In the genomic region with DNA sequence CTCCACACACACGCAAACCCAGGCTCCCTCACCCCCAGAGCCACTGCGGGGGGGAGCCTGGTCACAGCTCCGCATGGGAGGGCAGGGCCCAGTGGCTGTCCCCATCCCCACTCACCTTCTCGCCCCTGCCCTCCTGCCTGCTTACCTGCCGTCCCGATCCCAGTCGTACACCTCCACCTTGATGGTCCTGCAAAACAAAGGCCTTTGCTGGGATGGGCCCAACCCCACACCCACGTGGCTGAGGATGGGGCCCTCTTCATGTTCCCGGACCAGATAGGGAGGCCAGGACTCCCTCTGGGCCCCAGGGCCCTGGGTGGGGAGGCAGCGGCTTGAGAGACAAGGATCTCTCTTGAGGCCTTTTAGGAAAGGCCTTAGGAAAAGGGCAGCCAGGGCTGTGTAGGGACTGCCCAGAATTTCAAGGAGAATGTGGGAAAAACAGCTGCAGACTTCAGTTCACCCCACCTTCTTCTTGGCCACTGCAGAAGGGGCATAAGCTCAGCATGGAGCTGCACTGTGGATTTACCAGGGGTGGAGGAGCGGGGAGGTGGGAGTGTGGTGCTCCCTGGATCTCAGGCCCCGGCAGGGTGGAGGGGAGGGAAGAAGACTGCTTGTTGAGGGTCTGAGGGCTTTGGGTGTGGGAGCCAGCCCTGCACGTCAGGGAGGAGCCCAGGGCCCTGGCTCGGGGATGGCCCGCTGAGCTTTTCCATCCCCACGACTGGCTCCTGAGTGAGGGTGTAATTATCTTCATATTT, we compare ENCODE assay signal across 1 cellular context.
TF ChIP-seq lines count a peak whose summit lies in the region.

No MANE protein-coding gene starts in this region.

TF ChIP-seq in K562, 482 proteins besides CTCF, POLR2A, EP300 and RAD21 (continued from another document):
- TF ChIP-seq, protein P1, sequence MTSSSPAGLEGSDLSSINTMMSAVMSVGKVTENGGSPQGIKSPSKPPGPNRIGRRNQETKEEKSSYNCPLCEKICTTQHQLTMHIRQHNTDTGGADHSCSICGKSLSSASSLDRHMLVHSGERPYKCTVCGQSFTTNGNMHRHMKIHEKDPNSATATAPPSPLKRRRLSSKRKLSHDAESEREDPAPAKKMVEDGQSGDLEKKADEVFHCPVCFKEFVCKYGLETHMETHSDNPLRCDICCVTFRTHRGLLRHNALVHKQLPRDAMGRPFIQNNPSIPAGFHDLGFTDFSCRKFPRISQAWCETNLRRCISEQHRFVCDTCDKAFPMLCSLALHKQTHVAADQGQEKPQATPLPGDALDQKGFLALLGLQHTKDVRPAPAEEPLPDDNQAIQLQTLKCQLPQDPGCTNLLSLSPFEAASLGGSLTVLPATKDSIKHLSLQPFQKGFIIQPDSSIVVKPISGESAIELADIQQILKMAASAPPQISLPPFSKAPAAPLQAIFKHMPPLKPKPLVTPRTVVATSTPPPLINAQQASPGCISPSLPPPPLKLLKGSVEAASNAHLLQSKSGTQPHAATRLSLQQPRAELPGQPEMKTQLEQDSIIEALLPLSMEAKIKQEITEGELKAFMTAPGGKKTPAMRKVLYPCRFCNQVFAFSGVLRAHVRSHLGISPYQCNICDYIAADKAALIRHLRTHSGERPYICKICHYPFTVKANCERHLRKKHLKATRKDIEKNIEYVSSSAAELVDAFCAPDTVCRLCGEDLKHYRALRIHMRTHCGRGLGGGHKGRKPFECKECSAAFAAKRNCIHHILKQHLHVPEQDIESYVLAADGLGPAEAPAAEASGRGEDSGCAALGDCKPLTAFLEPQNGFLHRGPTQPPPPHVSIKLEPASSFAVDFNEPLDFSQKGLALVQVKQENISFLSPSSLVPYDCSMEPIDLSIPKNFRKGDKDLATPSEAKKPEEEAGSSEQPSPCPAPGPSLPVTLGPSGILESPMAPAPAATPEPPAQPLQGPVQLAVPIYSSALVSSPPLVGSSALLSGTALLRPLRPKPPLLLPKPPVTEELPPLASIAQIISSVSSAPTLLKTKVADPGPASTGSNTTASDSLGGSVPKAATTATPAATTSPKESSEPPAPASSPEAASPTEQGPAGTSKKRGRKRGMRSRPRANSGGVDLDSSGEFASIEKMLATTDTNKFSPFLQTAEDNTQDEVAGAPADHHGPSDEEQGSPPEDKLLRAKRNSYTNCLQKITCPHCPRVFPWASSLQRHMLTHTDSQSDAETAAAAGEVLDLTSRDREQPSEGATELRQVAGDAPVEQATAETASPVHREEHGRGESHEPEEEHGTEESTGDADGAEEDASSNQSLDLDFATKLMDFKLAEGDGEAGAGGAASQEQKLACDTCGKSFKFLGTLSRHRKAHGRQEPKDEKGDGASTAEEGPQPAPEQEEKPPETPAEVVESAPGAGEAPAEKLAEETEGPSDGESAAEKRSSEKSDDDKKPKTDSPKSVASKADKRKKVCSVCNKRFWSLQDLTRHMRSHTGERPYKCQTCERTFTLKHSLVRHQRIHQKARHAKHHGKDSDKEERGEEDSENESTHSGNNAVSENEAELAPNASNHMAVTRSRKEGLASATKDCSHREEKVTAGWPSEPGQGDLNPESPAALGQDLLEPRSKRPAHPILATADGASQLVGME (CRISPR knock-in tag; IDR thresholded peaks at IDR 0.05): no peak
